21 cellular contexts compared by ENCODE assay signal in the genomic region with DNA sequence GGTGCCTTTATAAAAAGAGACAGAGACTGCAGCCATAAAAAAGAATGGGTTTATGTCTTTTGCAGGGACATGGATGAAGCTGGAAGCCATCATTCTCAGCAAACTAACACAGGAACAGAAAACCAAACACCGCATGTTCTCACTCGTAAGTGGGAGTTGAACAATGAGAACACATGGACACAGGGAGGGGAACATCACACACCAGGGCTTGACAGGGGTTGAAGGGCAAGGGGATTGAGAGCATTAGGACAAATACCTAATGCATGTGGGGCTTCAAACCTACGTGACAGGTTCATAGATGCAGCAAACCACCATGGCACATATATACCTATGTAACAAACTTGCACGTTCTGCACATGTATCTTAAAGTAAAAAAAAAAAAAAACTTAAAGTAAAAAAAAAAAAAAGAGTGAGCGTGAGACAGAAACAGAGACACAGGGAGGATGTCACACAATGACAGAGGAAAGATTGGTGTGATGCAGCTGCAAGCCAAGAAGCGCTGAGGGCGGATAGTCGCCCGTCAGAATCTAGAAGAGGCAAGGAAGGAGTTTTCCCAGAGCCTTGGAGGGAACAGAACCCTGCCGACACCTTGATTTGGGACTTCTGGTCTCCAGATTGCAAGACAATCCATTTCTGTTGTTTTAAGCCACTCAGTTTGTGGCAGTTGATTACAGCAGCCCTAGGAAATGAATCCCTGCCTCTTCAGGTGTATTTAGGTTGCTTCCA. TPM values are rescaled to one million over a fixed set of nuclear protein-coding genes. Genes with fewer than 3 reads are reported as not detected.
DNase-seq lines count a peak whose midpoint lies in the region; ATAC-seq, FAIRE-seq and TF ChIP-seq lines count a peak whose summit lies in the region.
"Had no signal": no experiment of that assay in that cellular context is flagged by ENCODE, and none has a peak within 500 bp of the region (broad histone marks: within the 10 kb centered on the region; RNA-seq: fewer than 3 reads in every experiment).

No MANE protein-coding gene starts in this region.

- H3K27me3 Mint-ChIP-seq in CD14-positive monocyte (ENCODE audit: low read depth in 3 of 3), result peaks cover 18 to 50% (median 33%) of the 10 kb centered on the region in 3 donors
- no peaks in the 10 kb centered on the region for H3K27me3 Mint-ChIP-seq in activated CD8-positive, alpha-beta T cell treated with anti-CD3 and anti-CD28 coated beads for 36 hours

- TF ChIP-seq CTCF in CD14-positive monocyte (IDR thresholded peaks at IDR 0.05), result no peak
- TF ChIP-seq CTCF in activated CD8-positive, alpha-beta T cell treated with anti-CD3 and anti-CD28 coated beads for 36 hours (IDR thresholded peaks at IDR 0.05), result no peak
- TF ChIP-seq CTCF in keratinocyte (optimal IDR thresholded peaks at IDR 0.05 in 1 of 3, IDR thresholded peaks at IDR 0.05 in 1 of 3, conservative IDR thresholded peaks at IDR 0.05 in 1 of 3; ENCODE audit: extremely low read depth in 1 of 3, insufficient read depth in 2 of 3, low read length in 3 of 3), result no peak
- TF ChIP-seq CTCF in omental fat pad (IDR thresholded peaks at IDR 0.05), result no peak
- no peak for TF ChIP-seq CTCF in adrenal gland (IDR thresholded peaks at IDR 0.05)

- H3K36me3 ChIP-seq in keratinocyte (ENCODE audit: control insufficient read depth in 2 of 2, extremely low read depth in 1 of 2, insufficient read depth in 2 of 2, low read length in 2 of 2) (peaks cover 5 to 8% of the 10 kb centered on the region in 2 experiments), adrenal gland (replicated peaks in 1 of 2) (no peaks in the 10 kb centered on the region)
- H3K36me3 ChIP-seq: prostate gland, thoracic aorta had no signal

- no peak for FAIRE-seq in keratinocyte (lab: Jason Lieb, UNC)
- FAIRE-seq: astrocyte, endothelial cell of umbilical vein, kidney had no signal

- TF ChIP-seq POLR2A in adrenal gland (IDR thresholded peaks at IDR 0.05), result no peak

- WGBS in adrenal gland, 4 donors, result 84 to 88% (median 86%) methylated on average over 10 of the region's 10 CpGs

- ATAC-seq in activated CD8-positive, alpha-beta T cell treated with anti-CD3 and anti-CD28 coated beads for 36 hours, result no peak
- ATAC-seq in GM21786 (IDR thresholded peaks at IDR 0.05; ENCODE audit: unreplicated experiment) (no peak), omental fat pad (ENCODE audit: low FRiP score) (no peak)
- ATAC-seq: activated CD4-positive, CD25-positive, alpha-beta regulatory T cell treated with anti-CD3 and anti-CD28 coated beads, Interleukin-2, amount 50 U/mL, for 24 hours had no signal

- CTCF ChIA-PET in activated CD8-positive, alpha-beta T cell treated with anti-CD3 and anti-CD28 coated beads for 36 hours (lab: Charles Lee), result interaction anchor here (1.1 to 9.2 kb wide), 5 partner anchors 12 to 174 kb away, joined by 3 to 158 read pairs (median 3); no protein-coding TSS in a partner anchor

- intact Hi-C loops in CD14-positive monocyte (cut with micrococcal nuclease), result no loop called here
- intact Hi-C loops in activated CD8-positive, alpha-beta T cell treated with anti-CD3 and anti-CD28 coated beads for 36 hours (cut with micrococcal nuclease), result no loop called here
- intact Hi-C loops in adrenal gland (cut with DNase I), result no loop called here

- no peaks in the 10 kb centered on the region for H3K79me2 ChIP-seq in keratinocyte (ENCODE audit: control insufficient read depth, insufficient read depth, low read length)

- no peak overlapping the region for H3K4me3 ChIP-seq in keratinocyte (ENCODE audit: control insufficient read depth in 2 of 3, extremely low read depth in 1 of 3, insufficient read depth in 2 of 3, low read depth in 1 of 3, low read length in 3 of 3)
- no peak overlapping the region for H3K4me3 ChIP-seq in adrenal gland
- H3K4me3 ChIP-seq: BLaER1, prostate gland, thoracic aorta had no signal

- no peaks in the 10 kb centered on the region for H3K9me3 ChIP-seq in keratinocyte (ENCODE audit: control insufficient read depth, low read depth, low read length)
- peaks cover 0 to 6% (median 0%) of the 10 kb centered on the region in 3 donors for H3K9me3 ChIP-seq in adrenal gland (replicated peaks in 1 of 3)
- H3K9me3 ChIP-seq: prostate gland had no signal

- H3K9me1 ChIP-seq in keratinocyte (ENCODE audit: control insufficient read depth, extremely low read depth, insufficient read depth, low read length), result no peaks in the 10 kb centered on the region

- DNase-seq in NCI-H82 (lab: John Stamatoyannopoulos, UW), result peak; percentile 72
- no peak for DNase-seq in NCI-H82 treated with DMSO at 0.1 percent for 48 hours (lab: John Stamatoyannopoulos, UW; ENCODE audit: unreplicated experiment)
- DNase-seq in CD14-positive monocyte (ENCODE audit: low spot score), result peak; percentile 10
- no peak for DNase-seq in activated CD8-positive, alpha-beta T cell treated with anti-CD3 and anti-CD28 coated beads for 36 hours
- no peak for DNase-seq in keratinocyte (ENCODE audit: low read depth, low spot score)
- DNase-seq in omental fat pad (ENCODE audit: low spot score), result no peak
- DNase-seq in adrenal gland, result no peak
- DNase-seq: DMS 273 treated with DMSO at 0.1 percent for 48 hours, kidney, NCI-H1417, NCI-H526, T-helper 9 cell had no signal

- H3K4me3 Mint-ChIP-seq in CD14-positive monocyte, result peak overlapping the region in 1 of 2 donors; percentile 23
- no peak overlapping the region for H3K4me3 Mint-ChIP-seq in activated CD8-positive, alpha-beta T cell treated with anti-CD3 and anti-CD28 coated beads for 36 hours

- peak overlapping the region; percentile 24 for H3K4me2 ChIP-seq in keratinocyte (ENCODE audit: control insufficient read depth, extremely low read depth, insufficient read depth, low read depth, low read length)
- H3K4me2 ChIP-seq: BLaER1 had no signal

- peaks cover 14% of the 10 kb centered on the region for H3K4me1 Mint-ChIP-seq in CD14-positive monocyte
- peaks cover 52% of the 10 kb centered on the region for H3K4me1 Mint-ChIP-seq in activated CD8-positive, alpha-beta T cell treated with anti-CD3 and anti-CD28 coated beads for 36 hours (ENCODE audit: low read depth)

- H3K27ac ChIP-seq in keratinocyte (ENCODE audit: control insufficient read depth, insufficient read depth, low read length), result peak overlapping the region; percentile 20
- H3K27ac ChIP-seq in adrenal gland, result no peak overlapping the region
- H3K27ac ChIP-seq: 22Rv1, BLaER1, prostate gland, thoracic aorta had no signal

- no peaks in the 10 kb centered on the region for H4K20me1 ChIP-seq in keratinocyte (ENCODE audit: control insufficient read depth, extremely low read depth, insufficient read depth, low read length)
- H4K20me1 ChIP-seq: BLaER1 had no signal

- H3K27ac Mint-ChIP-seq in CD14-positive monocyte, result no peak overlapping the region
- H3K27ac Mint-ChIP-seq in activated CD8-positive, alpha-beta T cell treated with anti-CD3 and anti-CD28 coated beads for 36 hours, result peak overlapping the region; percentile 56

- no peaks in the 10 kb centered on the region for H3K36me3 Mint-ChIP-seq in CD14-positive monocyte
- peaks cover 18% of the 10 kb centered on the region for H3K36me3 Mint-ChIP-seq in activated CD8-positive, alpha-beta T cell treated with anti-CD3 and anti-CD28 coated beads for 36 hours (ENCODE audit: low read depth)

- no peak overlapping the region for H3K9ac ChIP-seq in keratinocyte (ENCODE audit: control insufficient read depth, extremely low read depth, insufficient read depth, low read length)
- H3K9ac ChIP-seq: BLaER1 had no signal

- peaks cover 5 to 13% (median 10%) of the 10 kb centered on the region in 7 donors for H3K9me3 Mint-ChIP-seq in CD14-positive monocyte
- peaks cover 16% of the 10 kb centered on the region for H3K9me3 Mint-ChIP-seq in activated CD8-positive, alpha-beta T cell treated with anti-CD3 and anti-CD28 coated beads for 36 hours

- POLR2A ChIA-PET in activated CD8-positive, alpha-beta T cell treated with anti-CD3 and anti-CD28 coated beads for 36 hours (lab: Charles Lee), result interaction anchor here (2.1 to 19.7 kb wide), 2 partner anchors 11 to 27 kb away, joined by 4 to 548 read pairs; a partner anchor contains a TSS

- H3K27me3 ChIP-seq in keratinocyte (ENCODE audit: control insufficient read depth, extremely low read depth, insufficient read depth, low read length), result no peaks in the 10 kb centered on the region
- no peaks in the 10 kb centered on the region for H3K27me3 ChIP-seq in adrenal gland
- H3K27me3 ChIP-seq: BLaER1 had no signal

- H2AFZ ChIP-seq in keratinocyte (ENCODE audit: control insufficient read depth, low read length), result no peak overlapping the region

- H3K4me1 ChIP-seq in keratinocyte (ENCODE audit: control insufficient read depth, extremely low read depth, insufficient read depth, low read length), result peaks cover 50% of the 10 kb centered on the region
- peaks cover 0 to 4% of the 10 kb centered on the region in 2 donors for H3K4me1 ChIP-seq in adrenal gland (replicated peaks in 1 of 2)

- dilution Hi-C loops in keratinocyte (cut with MboI; ENCODE audit: extremely low pct_ligation_motif_present, low sequenced_read_pairs), result no loop called here

RNA-seq across cellular contexts. Expression of a gene that starts 27.4 kb away (rescaled TPM):
- not detected for polyA plus RNA-seq in CD14-positive monocyte
- total RNA-seq in activated CD8-positive, alpha-beta T cell treated with anti-CD3 and anti-CD28 coated beads for 36 hours, result 1 to 10 TPM; 5.8 to 6.3 TPM
- polyA plus RNA-seq in keratinocyte, result 129 to 171 TPM (median 160 TPM) in 3 replicates
- 182 TPM for polyA plus RNA-seq in keratinocyte (2011; ENCODE audit: low read depth)
- 162 and 255 TPM in 2 replicates for polyA plus RNA-seq in keratinocyte (2011; cell fraction: cytosol; rRNA removed)
- polyA plus RNA-seq in keratinocyte (2011; cell fraction: nucleus; rRNA removed), result 758 and 1,104 TPM in 2 replicates
- 221 and 630 TPM in 2 replicates for polyA plus RNA-seq in keratinocyte (2012; ENCODE audit: low replicate concordance)
- polyA minus RNA-seq in keratinocyte, result 229 to 1,669 TPM (median 398 TPM) in 3 replicates
- 367 TPM for polyA minus RNA-seq in keratinocyte (2011; cell fraction: cytosol; rRNA and poly(A)+ RNA removed)
- polyA minus RNA-seq in keratinocyte (2011; cell fraction: nucleus; rRNA and poly(A)+ RNA removed), result 523 and 706 TPM in 2 replicates
- total RNA-seq in omental fat pad, result 1 to 10 TPM in 2 of 4 donors, not detected in 2; 1.8 to 2.1 TPM
- total RNA-seq in adrenal gland, result under 1 TPM in 3 of 8 donors, not detected in 5; 0.11 to 0.32 (median 0.14) TPM
- under 1 TPM in 2 of 3 donors, not detected in 1; 0.07 to 0.08 TPM for polyA plus RNA-seq in adrenal gland
- total RNA-seq: astrocyte, endothelial cell of umbilical vein had no signal
- polyA plus RNA-seq: endothelial cell of umbilical vein, neural cell had no signal

RNA-seq across cellular contexts. Expression of a gene that starts 36.4 kb away (rescaled TPM):
- polyA plus RNA-seq in CD14-positive monocyte (1 to 10 TPM; 1.2 to 2.1 TPM), keratinocyte (0.06 to 0.63 TPM (median 0.16 TPM) in 3 replicates), adrenal gland (under 1 TPM; 0.11 to 0.40 (median 0.30) TPM)
- 100 to 1,000 TPM; 297 to 302 TPM for total RNA-seq in activated CD8-positive, alpha-beta T cell treated with anti-CD3 and anti-CD28 coated beads for 36 hours
- polyA plus RNA-seq in keratinocyte (2011; ENCODE audit: low read depth), result not detected
- 0.04 TPM in 1 of 2 replicates, not detected in the other for polyA plus RNA-seq in keratinocyte (2011; cell fraction: cytosol; rRNA removed)
- 0.31 TPM in 1 of 2 replicates, not detected in the other for polyA plus RNA-seq in keratinocyte (2011; cell fraction: nucleus; rRNA removed)
- polyA plus RNA-seq in keratinocyte (2012; ENCODE audit: low replicate concordance), result 0.05 and 0.16 TPM in 2 replicates
- polyA minus RNA-seq in keratinocyte, result 0.33 TPM in 1 of 3 replicates, not detected in the others
- polyA minus RNA-seq in keratinocyte (2011; cell fraction: cytosol; rRNA and poly(A)+ RNA removed), result not detected
- not detected in 2 replicates for polyA minus RNA-seq in keratinocyte (2011; cell fraction: nucleus; rRNA and poly(A)+ RNA removed)
- total RNA-seq in omental fat pad (1 to 10 TPM in 1 of 4 donors, under 1 TPM in 1, not detected in 2; 0.37 to 1.9 TPM), adrenal gland (1 to 10 TPM in 1 of 8 donors, under 1 TPM in 5, not detected in 2; 0.14 to 1.0 (median 0.49) TPM)
- total RNA-seq: astrocyte, endothelial cell of umbilical vein, thoracic aorta had no signal
- polyA plus RNA-seq: neural cell had no signal

Comparison
In these comparisons a context has a peak if more than half of its experiments do, and no peak if none do; other contexts are left out.
1. DNase-seq: peak in NCI-H82 (single experiment) and CD14-positive monocyte (single experiment); none in NCI-H82 treated with DMSO at 0.1 percent for 48 hours (single experiment), activated CD8-positive, alpha-beta T cell treated with anti-CD3 and anti-CD28 coated beads for 36 hours (single experiment), keratinocyte (single experiment), omental fat pad (single experiment) and adrenal gland (0 of 7).
2. RNA of a gene that starts 36.4 kb away (total RNA-seq): 297 to 302 TPM in activated CD8-positive, alpha-beta T cell treated with anti-CD3 and anti-CD28 coated beads for 36 hours; 0.37 to 1.9 TPM in omental fat pad and 0.14 to 1.0 TPM in adrenal gland; every median in the first group is over 100 times any median in the second.